ENCODE assay signal across 8 cellular contexts in genomic region chr11:57566035-57566504, GRCh38. TPM values are rescaled to one million over a fixed set of nuclear protein-coding genes. Genes with fewer than 3 reads are reported as not detected.
DNase-seq lines count a peak whose midpoint lies in the region; ATAC-seq, FAIRE-seq and TF ChIP-seq lines count a peak whose summit lies in the region.

No MANE protein-coding gene starts in this region.

- H3K27ac ChIP-seq in prostate gland, result peak overlapping the region; percentile 83 to 85

- TF ChIP-seq POLR2A in GM12892 (IDR thresholded peaks at IDR 0.05; ENCODE audit: low read depth, low read length), result peak; percentile 61; the same call in 1 of the 2 replicates
- TF ChIP-seq POLR2A in prostate gland (IDR thresholded peaks at IDR 0.05), result no peak

- DNase-seq in GM12892 (ENCODE audit: insufficient read length) (no peak), MV-4-11 (lab: John Stamatoyannopoulos, UW) (peak; percentile 64), globus pallidus (ENCODE audit: low spot score) (peak; percentile 66), prostate gland (ENCODE audit: low spot score) (peak; percentile 67), SHP77 treated with DMSO at 0.1 percent for 48 hours (lab: John Stamatoyannopoulos, UW) (no peak)
- peak; percentile 21 for DNase-seq in activated naive CD4-positive, alpha-beta T cell treated with anti-CD3 and anti-CD28 coated beads, Interleukin-2, amount 50 U/mL, for 16 hours

- 35% methylated on average over 3 of the region's 3 CpGs for WGBS in prostate gland

- no peaks in the 10 kb centered on the region for H3K9me3 ChIP-seq in prostate gland

- no peaks in the 10 kb centered on the region for H3K27me3 ChIP-seq in prostate gland (replicated peaks; ENCODE audit: insufficient read depth)

- FAIRE-seq in A204.1 (lab: Jason Lieb, UNC), result peak; percentile 89
- peak; percentile 92 for FAIRE-seq in GM12892 (lab: Jason Lieb, UNC)

- peaks cover 4% of the 10 kb centered on the region for H3K4me1 ChIP-seq in prostate gland (replicated peaks)

- no peak for TF ChIP-seq CTCF in prostate gland (IDR thresholded peaks at IDR 0.05)

- ATAC-seq in HG02623 (IDR thresholded peaks at IDR 0.05; ENCODE audit: unreplicated experiment), result peak; percentile 63

- no peaks in the 10 kb centered on the region for H3K36me3 ChIP-seq in prostate gland

- peak overlapping the region in 1 of 2 donors; percentile 81 for H3K4me3 ChIP-seq in prostate gland

- intact Hi-C loops in prostate gland (cut with DNase I), result no loop called here

RNA-seq across cellular contexts. Expression of gene UBE2L6, which starts 1.4 kb away (rescaled TPM):
- polyA plus RNA-seq in GM12892 (2012; ENCODE audit: missing spikeins), result 94.0 TPM
- 10 to 100 TPM; 42.3 to 44.6 TPM for total RNA-seq in prostate gland

RNA-seq across cellular contexts. Expression of gene SMTNL1, which starts 28.7 kb away (rescaled TPM):
- polyA plus RNA-seq in GM12892 (2012; ENCODE audit: missing spikeins), result 0.21 TPM
- total RNA-seq in prostate gland, result 1 to 10 TPM in 1 of 2 donors, not detected in 1; 1.4 TPM

RNA-seq across cellular contexts. Expression of gene SERPING1, which starts 31.4 kb away (rescaled TPM):
- polyA plus RNA-seq in GM12892 (2012; ENCODE audit: missing spikeins), result not detected
- total RNA-seq in prostate gland, result 100 to 1,000 TPM in 1 of 2 donors, 10 to 100 TPM in 1; 88.7 to 205 TPM

RNA-seq across cellular contexts. Expression of gene TIMM10, which starts 35.5 kb away (rescaled TPM):
- polyA plus RNA-seq in GM12892 (2012; ENCODE audit: missing spikeins), result 120 TPM
- total RNA-seq in prostate gland, result 10 to 100 TPM; 35.2 to 44.3 TPM

RNA-seq across cellular contexts. Expression of gene SLC43A1, which starts 50.6 kb away (rescaled TPM):
- 8.5 TPM for polyA plus RNA-seq in GM12892 (2012; ENCODE audit: missing spikeins)
- 10 to 100 TPM; 18.2 to 20.9 TPM for total RNA-seq in prostate gland

Comparison
In these comparisons a context has a peak if more than half of its experiments do, and no peak if none do; other contexts are left out.
1. DNase-seq: peak in MV-4-11 (single experiment), activated naive CD4-positive, alpha-beta T cell treated with anti-CD3 and anti-CD28 coated beads, Interleukin-2, amount 50 U/mL, for 16 hours (single experiment), globus pallidus (single experiment) and prostate gland (single experiment); none in GM12892 (single experiment) and SHP77 treated with DMSO at 0.1 percent for 48 hours (single experiment).